8 cellular contexts compared by ENCODE assay signal in the genomic region with DNA sequence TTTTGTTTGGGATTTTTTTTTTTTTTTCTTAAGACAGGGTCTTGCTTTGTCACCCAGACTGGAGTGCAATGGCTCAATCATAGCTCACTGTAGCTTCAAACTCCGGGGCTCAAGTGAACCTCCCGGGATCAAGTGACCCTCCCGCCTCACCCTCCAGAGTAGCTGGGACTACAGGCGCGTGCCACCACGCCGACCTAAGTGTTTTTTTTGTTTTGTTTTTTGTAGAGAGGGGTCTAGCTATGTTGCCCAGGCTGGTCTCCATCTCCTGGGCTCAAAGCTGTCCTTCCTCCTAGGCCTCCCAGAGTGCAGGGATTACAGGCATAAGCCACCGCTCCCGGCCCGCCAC. TPM values are rescaled to one million over a fixed set of nuclear protein-coding genes. Genes with fewer than 3 reads are reported as not detected.
A peak's percentile ranks its signal among the peaks of the same experiment; 100 is the strongest.
DNase-seq lines count a peak whose midpoint lies in the region; ATAC-seq and TF ChIP-seq lines count a peak whose summit lies in the region.

No MANE protein-coding gene starts in this region.

- H2AFZ ChIP-seq in ACC112 (ENCODE audit: low read length, unreplicated experiment) = no peak overlapping the region

- TF ChIP-seq CTCF in mucosa of descending colon (IDR thresholded peaks at IDR 0.05) = no peak

- peak overlapping the region; percentile 83 to 92 (median 85) for H3K4me3 Mint-ChIP-seq in IgD-negative memory B cell
- peak overlapping the region; percentile 85 for H3K4me3 Mint-ChIP-seq in central memory CD8-positive, alpha-beta T cell

- ATAC-seq in central memory CD8-positive, alpha-beta T cell (replicated peaks; ENCODE audit: extremely low read depth, poor library complexity, severe bottlenecking) = no peak
- ATAC-seq in mucosa of descending colon (peak; percentile 47), GM18498 (IDR thresholded peaks at IDR 0.05; ENCODE audit: unreplicated experiment) (no peak), GM21723 (IDR thresholded peaks at IDR 0.05; ENCODE audit: unreplicated experiment) (no peak)

- H3K27me3 Mint-ChIP-seq in IgD-negative memory B cell = no peaks in the 10 kb centered on the region
- H3K27me3 Mint-ChIP-seq in central memory CD8-positive, alpha-beta T cell = no peaks in the 10 kb centered on the region

- no peak for DNase-seq in central memory CD8-positive, alpha-beta T cell (ENCODE audit: low spot score in 2 of 2)
- DNase-seq in mucosa of descending colon (no peak), pons (ENCODE audit: low spot score) (no peak), ACHN (no peak)

- H3K4me1 ChIP-seq in ACC112 (ENCODE audit: control insufficient read depth, insufficient read depth, low read length, unreplicated experiment) (no peaks in the 10 kb centered on the region), mucosa of descending colon (ENCODE audit: low read depth) (peaks cover 8% of the 10 kb centered on the region)

- H3K27ac ChIP-seq in ACC112 (ENCODE audit: low read depth, low read length) = no peak overlapping the region

- H3K36me3 ChIP-seq in ACC112 (ENCODE audit: insufficient read depth, low read length) = no peaks in the 10 kb centered on the region
- H3K36me3 ChIP-seq in mucosa of descending colon (ENCODE audit: low read depth) = no peaks in the 10 kb centered on the region

- H3K9me3 ChIP-seq in mucosa of descending colon = no peaks in the 10 kb centered on the region

- no peaks in the 10 kb centered on the region for H3K9me3 Mint-ChIP-seq in IgD-negative memory B cell
- no peaks in the 10 kb centered on the region for H3K9me3 Mint-ChIP-seq in central memory CD8-positive, alpha-beta T cell

- H3K27ac Mint-ChIP-seq in IgD-negative memory B cell = peak overlapping the region; percentile 68 to 97 (median 75)
- peak overlapping the region; percentile 94 for H3K27ac Mint-ChIP-seq in central memory CD8-positive, alpha-beta T cell (ENCODE audit: low read depth)

- no peaks in the 10 kb centered on the region for H3K27me3 ChIP-seq in ACC112 (ENCODE audit: insufficient read depth, low read length)

- H3K36me3 Mint-ChIP-seq in IgD-negative memory B cell = peaks cover 4% of the 10 kb centered on the region
- H3K36me3 Mint-ChIP-seq in central memory CD8-positive, alpha-beta T cell (ENCODE audit: insufficient read depth) = peaks cover 7% of the 10 kb centered on the region

- intact Hi-C loops in mucosa of descending colon (cut with DNase I, micrococcal nuclease) = no loop called here

- in situ Hi-C loops in ACHN (cut with HindIII; ENCODE audit: low pct_ligation_motif_present, low pct_unique_long_range_greater_than_20kb, low sequenced_read_pairs) = no loop called here

- H3K4me3 ChIP-seq in ACC112 (ENCODE audit: low read depth, low read length) (peak overlapping the region; percentile 93), mucosa of descending colon (peak overlapping the region; percentile 51)

- peaks cover 11 to 17% (median 14%) of the 10 kb centered on the region in 3 donors for H3K4me1 Mint-ChIP-seq in IgD-negative memory B cell
- H3K4me1 Mint-ChIP-seq in central memory CD8-positive, alpha-beta T cell = peaks cover 15% of the 10 kb centered on the region

- peaks cover 7% of the 10 kb centered on the region for H3K79me2 ChIP-seq in ACC112 (ENCODE audit: control insufficient read depth, insufficient read depth, low read length, unreplicated experiment)

RNA-seq across cellular contexts. Expression of a gene that starts 0.8 kb away (rescaled TPM):
- 10.7 TPM for polyA plus RNA-seq in IgD-negative memory B cell
- 10 to 100 TPM; 13.3 to 16.7 (median 14.9) TPM for total RNA-seq in mucosa of descending colon

RNA-seq across cellular contexts. Expression of a gene that starts 40.8 kb away (rescaled TPM):
- polyA plus RNA-seq in IgD-negative memory B cell = not detected
- not detected for total RNA-seq in mucosa of descending colon
